Comparison of ENCODE assay signal across 8 cellular contexts in genomic region chr6:137767931-137768690, GRCh38.
DNase-seq lines count a peak whose midpoint lies in the region; ATAC-seq and TF ChIP-seq lines count a peak whose summit lies in the region.

No MANE protein-coding gene starts in this region.

- no peak for TF ChIP-seq CTCF in CD8-positive, alpha-beta T cell (IDR thresholded peaks at IDR 0.05)
- TF ChIP-seq CTCF in mammary epithelial cell (conservative IDR thresholded peaks at IDR 0.05 in 1 of 2, IDR thresholded peaks at IDR 0.05 in 1 of 2; ENCODE audit: extremely low read depth in 1 of 2, insufficient read depth in 1 of 2, low read depth in 1 of 2, low read length in 2 of 2) (no peak), left lung (IDR thresholded peaks at IDR 0.05) (no peak)

- H3K27ac Mint-ChIP-seq in CD8-positive, alpha-beta T cell = peak overlapping the region; percentile 94

- no peaks in the 10 kb centered on the region for H3K9me3 Mint-ChIP-seq in CD8-positive, alpha-beta T cell

- H3K27me3 Mint-ChIP-seq in CD8-positive, alpha-beta T cell (ENCODE audit: low read depth) = no peaks in the 10 kb centered on the region

- POLR2A ChIA-PET in CD8-positive, alpha-beta T cell (lab: Charles Lee) = interaction anchor here (1.8 kb wide), 1 partner anchor 55 kb away, joined by 4 read pairs; no protein-coding TSS in a partner anchor

- no peak overlapping the region for H3K4me3 ChIP-seq in CD8-positive, alpha-beta T cell (ENCODE audit: low read depth, low read length)
- H3K4me3 ChIP-seq in mammary epithelial cell (replicated peaks in 1 of 3; ENCODE audit: insufficient read depth in 1 of 3, low read depth in 2 of 3, low read length in 3 of 3) (no peak overlapping the region), MG63 (no peak overlapping the region), left lung (no peak overlapping the region)

- BruUV-seq in mammary epithelial cell (replicated peaks; lab: Mats Ljungman, UMichigan) = no TSS peak

- H4K20me1 ChIP-seq in mammary epithelial cell (ENCODE audit: insufficient read depth, low read length) = no peaks in the 10 kb centered on the region

- no peaks in the 10 kb centered on the region for H3K27me3 ChIP-seq in CD8-positive, alpha-beta T cell (ENCODE audit: insufficient read depth, low read length)
- H3K27me3 ChIP-seq in mammary epithelial cell (ENCODE audit: insufficient read depth, low read length) (no peaks in the 10 kb centered on the region), MG63 (no peaks in the 10 kb centered on the region), left lung (no peaks in the 10 kb centered on the region)

- H2AFZ ChIP-seq in mammary epithelial cell (ENCODE audit: low read depth, low read length) = peak overlapping the region; percentile 41

- peaks cover 14% of the 10 kb centered on the region for H3K4me1 ChIP-seq in CD8-positive, alpha-beta T cell (ENCODE audit: insufficient read depth, low read length)
- H3K4me1 ChIP-seq in mammary epithelial cell (ENCODE audit: insufficient read depth, low read length) = peaks cover 41% of the 10 kb centered on the region
- peaks cover 0 to 25% of the 10 kb centered on the region in 2 donors for H3K4me1 ChIP-seq in left lung

- H3K36me3 Mint-ChIP-seq in CD8-positive, alpha-beta T cell = no peaks in the 10 kb centered on the region

- H3K4me1 Mint-ChIP-seq in CD8-positive, alpha-beta T cell (ENCODE audit: low read depth) = peaks cover 18% of the 10 kb centered on the region

- no peak overlapping the region for H3K9ac ChIP-seq in mammary epithelial cell (ENCODE audit: insufficient read depth, low read length)

- in situ Hi-C loops in mammary epithelial cell (cut with MboI; ENCODE audit: low sequenced_read_pairs in 2 of 2) = no loop called here

- no peaks in the 10 kb centered on the region for H3K9me3 ChIP-seq in CD8-positive, alpha-beta T cell (ENCODE audit: low read length)
- H3K9me3 ChIP-seq in mammary epithelial cell (replicated peaks; ENCODE audit: insufficient read depth, low read length) (no peaks in the 10 kb centered on the region), MG63 (no peaks in the 10 kb centered on the region), left lung (peaks cover 0 to 2% of the 10 kb centered on the region in 2 donors)

- no peaks in the 10 kb centered on the region for H3K36me3 ChIP-seq in CD8-positive, alpha-beta T cell (ENCODE audit: insufficient read depth, low read length)
- H3K36me3 ChIP-seq in mammary epithelial cell (ENCODE audit: insufficient read depth, low read length) (no peaks in the 10 kb centered on the region), MG63 (no peaks in the 10 kb centered on the region), left lung (no peaks in the 10 kb centered on the region)

- dilution Hi-C loops in mammary epithelial cell (cut with HindIII; ENCODE audit: low sequenced_read_pairs) = no loop called here

- peak; percentile 56 for ATAC-seq in CD8-positive, alpha-beta T cell
- ATAC-seq in GM21367 (IDR thresholded peaks at IDR 0.05; ENCODE audit: unreplicated experiment) = peak; percentile 85
- no peak for ATAC-seq in left lung

- intact Hi-C loops in CD8-positive, alpha-beta T cell (cut with DNase I, micrococcal nuclease) = no loop called here
- intact Hi-C loops in mammary epithelial cell (cut with micrococcal nuclease) (no loop called here), left lung (cut with DNase I) (no loop called here)

- no peak overlapping the region for H3K27ac ChIP-seq in CD8-positive, alpha-beta T cell (ENCODE audit: low read depth, low read length)
- H3K27ac ChIP-seq in mammary epithelial cell (ENCODE audit: insufficient read depth, low read depth, low read length) (no peak overlapping the region), left lung (peak overlapping the region in 1 of 2 donors; percentile 84)

- H3K4me3 Mint-ChIP-seq in CD8-positive, alpha-beta T cell = peak overlapping the region; percentile 70

- no peak overlapping the region for H3K4me2 ChIP-seq in mammary epithelial cell (ENCODE audit: insufficient read depth, low read depth, low read length)

- DNase-seq in CD8-positive, alpha-beta T cell = no peak
- DNase-seq in HS-5 (ENCODE audit: low read depth) = peak; percentile 18
- DNase-seq in mammary epithelial cell = peak; percentile 48
- no peak for DNase-seq in mucosa of gallbladder (ENCODE audit: low spot score)
- no peak for DNase-seq in MG63
- no peak for DNase-seq in islet precursor cell
- DNase-seq in left lung = no peak

- no peaks in the 10 kb centered on the region for H3K79me2 ChIP-seq in mammary epithelial cell (ENCODE audit: insufficient read depth, low read length)

- WGBS in mammary epithelial cell (ENCODE audit: low coverage, missing lambda C conversion rate) = 86% methylated on average over 5 of the region's 5 CpGs

- CTCF ChIA-PET in CD8-positive, alpha-beta T cell (lab: Charles Lee) = interaction anchor here (1.0 to 1.6 kb wide), 2 partner anchors 177 to 208 kb away, joined by 3 read pairs; no protein-coding TSS in a partner anchor
- CTCF ChIA-PET in mammary epithelial cell (lab: Charles Lee; ENCODE audit: low non-redundant PET) = no interaction called here

Comparison
In these comparisons a context has a peak if more than half of its experiments do, and no peak if none do; other contexts are left out.
1. DNase-seq: peak in HS-5 (single experiment) and mammary epithelial cell (single experiment); none in CD8-positive, alpha-beta T cell (0 of 7), mucosa of gallbladder (single experiment), MG63 (single experiment), islet precursor cell (single experiment) and left lung (0 of 2).